Comparison of ENCODE assay signal across 24 cellular contexts in the genomic region with DNA sequence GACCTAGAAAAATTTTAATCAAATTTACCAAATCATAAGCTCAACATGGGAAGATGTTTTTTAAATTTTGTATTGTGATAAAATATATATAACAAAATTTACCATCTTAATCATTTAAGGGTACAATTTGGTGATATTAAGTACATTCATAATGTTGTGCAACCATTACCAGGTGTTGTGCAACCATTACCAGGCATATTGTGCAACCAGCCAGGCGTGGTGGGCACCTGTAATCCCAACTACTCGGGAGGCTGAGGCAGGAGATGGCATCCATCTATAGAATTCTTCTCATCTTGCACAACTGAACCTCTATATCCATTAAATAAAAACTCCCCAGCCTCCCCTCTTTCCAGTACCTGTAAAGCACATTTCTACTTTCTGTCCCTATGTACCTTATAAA.
"Had no signal": no experiment of that assay in that cellular context is flagged by ENCODE, and none has a peak within 500 bp of the region (broad histone marks: within the 10 kb centered on the region; RNA-seq: fewer than 3 reads in every experiment).

No MANE protein-coding gene starts in this region.

- ATAC-seq: Panc1, PC-3 had no signal

- H3K9me2 ChIP-seq: SK-N-SH had no signal

- H3K9me3 ChIP-seq: SK-N-SH had no signal

- H3K9ac ChIP-seq: KMS-11, SK-N-SH had no signal

- H3K27ac ChIP-seq: KMS-11, RWPE1 had no signal

- H3K4me2 ChIP-seq: KMS-11, SK-N-SH had no signal

- DNase-seq: Kasumi-1; MV-4-11; NCI-H1048; NCI-H1105; NCI-H1417; NCI-H146; NCI-H187; NCI-H2029; NCI-H2081 treated with DMSO at 0.1 percent for 48 hours; NCI-H2171; NCI-H226; NCI-H446; NCI-H510A; NCI-H524 treated with DMSO at 0.1 percent for 48 hours; NCI-H69; NCI-H774; NK-92 treated with Interleukin-12 subunit alpha and Interleukin-12 subunit beta, amount 100 ng/mL, for 24 hours; PC-3; SHP77; SK-N-SH; SW 1271 had no signal
